1 cellular context compared by ENCODE assay signal in the genomic region with DNA sequence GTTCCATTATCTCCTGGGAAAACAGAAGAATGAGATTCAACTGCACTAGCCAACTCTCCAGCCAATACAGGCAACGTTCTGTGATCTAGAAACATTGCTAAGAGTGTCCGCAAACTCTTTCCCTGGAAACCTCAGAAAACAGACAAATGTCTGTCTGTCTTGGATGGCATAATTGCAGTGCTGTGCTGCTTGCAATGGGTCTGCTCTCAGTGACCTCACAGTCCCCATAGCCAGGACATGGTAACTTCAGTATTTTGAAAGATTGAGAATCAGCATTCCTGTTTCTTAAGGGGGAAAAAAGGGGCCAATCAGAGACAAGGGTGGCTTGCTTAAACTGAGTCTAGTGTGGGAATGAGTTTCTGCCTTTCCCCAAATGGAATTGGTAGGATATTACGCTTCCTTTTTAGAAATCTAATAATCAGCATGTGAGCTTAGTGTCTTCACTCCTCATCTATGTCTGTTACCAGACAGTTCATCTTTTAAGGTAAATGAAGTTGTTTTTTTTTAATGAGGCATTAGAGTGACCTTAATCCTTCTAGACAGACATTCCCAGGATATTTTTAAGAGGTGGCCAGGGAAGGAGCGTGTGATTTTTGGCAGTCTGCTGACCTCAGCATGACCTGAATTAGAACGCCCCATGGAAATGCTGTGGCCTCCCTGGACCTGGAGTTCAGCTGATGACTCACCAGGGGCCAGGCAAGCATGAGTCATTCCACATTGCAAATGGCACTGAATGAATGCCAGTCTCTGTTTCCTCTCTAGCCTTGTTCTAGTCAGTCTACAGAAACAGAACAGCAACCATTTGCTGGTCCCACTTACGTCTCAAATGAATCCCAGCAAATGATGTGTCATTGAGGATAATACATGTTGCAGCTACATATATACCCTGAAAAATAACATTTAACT.
TF ChIP-seq lines count a peak whose summit lies in the region.

No MANE protein-coding gene starts in this region.

TF ChIP-seq in K562, 482 proteins besides CTCF, POLR2A, EP300 and RAD21 (continued from another document and continues in another):
- TF ChIP-seq ZNF592 (IDR thresholded peaks at IDR 0.05), result peak; percentile 66; the same call in 1 of the 2 replicates
- TF ChIP-seq ZNF740 (CRISPR knock-in tag; IDR thresholded peaks at IDR 0.05), result no peak
- TF ChIP-seq ZNF740 (tag; IDR thresholded peaks at IDR 0.05), result no peak
- TF ChIP-seq ZNF830 (CRISPR knock-in tag; IDR thresholded peaks at IDR 0.05), result no peak
- TF ChIP-seq, protein P1, sequence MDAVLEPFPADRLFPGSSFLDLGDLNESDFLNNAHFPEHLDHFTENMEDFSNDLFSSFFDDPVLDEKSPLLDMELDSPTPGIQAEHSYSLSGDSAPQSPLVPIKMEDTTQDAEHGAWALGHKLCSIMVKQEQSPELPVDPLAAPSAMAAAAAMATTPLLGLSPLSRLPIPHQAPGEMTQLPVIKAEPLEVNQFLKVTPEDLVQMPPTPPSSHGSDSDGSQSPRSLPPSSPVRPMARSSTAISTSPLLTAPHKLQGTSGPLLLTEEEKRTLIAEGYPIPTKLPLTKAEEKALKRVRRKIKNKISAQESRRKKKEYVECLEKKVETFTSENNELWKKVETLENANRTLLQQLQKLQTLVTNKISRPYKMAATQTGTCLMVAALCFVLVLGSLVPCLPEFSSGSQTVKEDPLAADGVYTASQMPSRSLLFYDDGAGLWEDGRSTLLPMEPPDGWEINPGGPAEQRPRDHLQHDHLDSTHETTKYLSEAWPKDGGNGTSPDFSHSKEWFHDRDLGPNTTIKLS (IDR thresholded peaks at IDR 0.05; ENCODE audit: borderline replicate concordance, low read depth), result peak; percentile 28; the same call in 1 of the 2 replicates
- no peak for TF ChIP-seq E2F4 (CRISPR knock-in tag; IDR thresholded peaks at IDR 0.05; ENCODE audit: low read depth)
- TF ChIP-seq ZFP36 (IDR thresholded peaks at IDR 0.05; ENCODE audit: low read depth, low read length, partially characterized antibody), result peak; percentile 16
- peak; percentile 100 for TF ChIP-seq FOSL1 (tag; conservative IDR thresholded peaks at IDR 0.05)
- TF ChIP-seq ZNF696 (CRISPR knock-in tag; conservative IDR thresholded peaks at IDR 0.05), result no peak
- no peak for TF ChIP-seq ZNF444 (CRISPR knock-in tag; IDR thresholded peaks at IDR 0.05)
- TF ChIP-seq, protein P2, sequence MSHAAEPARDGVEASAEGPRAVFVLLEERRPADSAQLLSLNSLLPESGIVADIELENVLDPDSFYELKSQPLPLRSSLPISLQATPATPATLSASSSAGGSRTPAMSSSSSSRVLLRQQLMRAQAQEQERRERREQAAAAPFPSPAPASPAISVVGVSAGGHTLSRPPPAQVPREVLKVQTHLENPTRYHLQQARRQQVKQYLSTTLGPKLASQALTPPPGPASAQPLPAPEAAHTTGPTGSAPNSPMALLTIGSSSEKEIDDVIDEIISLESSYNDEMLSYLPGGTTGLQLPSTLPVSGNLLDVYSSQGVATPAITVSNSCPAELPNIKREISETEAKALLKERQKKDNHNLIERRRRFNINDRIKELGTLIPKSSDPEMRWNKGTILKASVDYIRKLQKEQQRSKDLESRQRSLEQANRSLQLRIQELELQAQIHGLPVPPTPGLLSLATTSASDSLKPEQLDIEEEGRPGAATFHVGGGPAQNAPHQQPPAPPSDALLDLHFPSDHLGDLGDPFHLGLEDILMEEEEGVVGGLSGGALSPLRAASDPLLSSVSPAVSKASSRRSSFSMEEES (CRISPR knock-in tag; IDR thresholded peaks at IDR 0.05), result no peak
- TF ChIP-seq PKNOX1 (IDR thresholded peaks at IDR 0.05), result no peak
- no peak for TF ChIP-seq XRCC4 (IDR thresholded peaks at IDR 0.05; ENCODE audit: extremely low read depth, insufficient read depth, insufficient read length)
- TF ChIP-seq ZNF354B (CRISPR knock-in tag; IDR thresholded peaks at IDR 0.05), result no peak
- TF ChIP-seq MTA3 (IDR thresholded peaks at IDR 0.05; ENCODE audit: borderline replicate concordance), result 0 out of 2 replicates have a peak, but pooled peaks have one; percentile 54
- TF ChIP-seq HDAC8 (tag; IDR thresholded peaks at IDR 0.05), result no peak
- TF ChIP-seq PHB2 (IDR thresholded peaks at IDR 0.05; ENCODE audit: low read depth), result no peak
- peak; percentile 83 for TF ChIP-seq FOS (IDR thresholded peaks at IDR 0.05; ENCODE audit: extremely low read depth, insufficient read length)
- no peak for TF ChIP-seq ZNF436 (CRISPR knock-in tag; IDR thresholded peaks at IDR 0.05)
- TF ChIP-seq, protein P3, sequence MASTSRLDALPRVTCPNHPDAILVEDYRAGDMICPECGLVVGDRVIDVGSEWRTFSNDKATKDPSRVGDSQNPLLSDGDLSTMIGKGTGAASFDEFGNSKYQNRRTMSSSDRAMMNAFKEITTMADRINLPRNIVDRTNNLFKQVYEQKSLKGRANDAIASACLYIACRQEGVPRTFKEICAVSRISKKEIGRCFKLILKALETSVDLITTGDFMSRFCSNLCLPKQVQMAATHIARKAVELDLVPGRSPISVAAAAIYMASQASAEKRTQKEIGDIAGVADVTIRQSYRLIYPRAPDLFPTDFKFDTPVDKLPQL (IDR thresholded peaks at IDR 0.05; ENCODE audit: extremely low read depth, insufficient read length), result no peak
- TF ChIP-seq U2AF1 (optimal IDR thresholded peaks at IDR 0.05; ENCODE audit: low read depth, low read length), result no peak
- no peak for TF ChIP-seq ATF1 (CRISPR knock-in tag; IDR thresholded peaks at IDR 0.05)
- no peak for TF ChIP-seq ATF1 (tag; IDR thresholded peaks at IDR 0.05)
- TF ChIP-seq ZBTB5 (IDR thresholded peaks at IDR 0.05), result no peak
- TF ChIP-seq RFX5 (IDR thresholded peaks at IDR 0.05; ENCODE audit: low read depth, low read length), result no peak
- TF ChIP-seq SMAD4 (CRISPR knock-in tag; conservative IDR thresholded peaks at IDR 0.05), result 0 out of 2 replicates have a peak, but pooled peaks have one; percentile 27
- TF ChIP-seq, protein P4, sequence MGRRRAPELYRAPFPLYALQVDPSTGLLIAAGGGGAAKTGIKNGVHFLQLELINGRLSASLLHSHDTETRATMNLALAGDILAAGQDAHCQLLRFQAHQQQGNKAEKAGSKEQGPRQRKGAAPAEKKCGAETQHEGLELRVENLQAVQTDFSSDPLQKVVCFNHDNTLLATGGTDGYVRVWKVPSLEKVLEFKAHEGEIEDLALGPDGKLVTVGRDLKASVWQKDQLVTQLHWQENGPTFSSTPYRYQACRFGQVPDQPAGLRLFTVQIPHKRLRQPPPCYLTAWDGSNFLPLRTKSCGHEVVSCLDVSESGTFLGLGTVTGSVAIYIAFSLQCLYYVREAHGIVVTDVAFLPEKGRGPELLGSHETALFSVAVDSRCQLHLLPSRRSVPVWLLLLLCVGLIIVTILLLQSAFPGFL (CRISPR knock-in tag; IDR thresholded peaks at IDR 0.05), result no peak
- TF ChIP-seq ASH1L (IDR thresholded peaks at IDR 0.05; ENCODE audit: borderline replicate concordance, low read depth, partially characterized antibody), result no peak
- TF ChIP-seq THAP12 (CRISPR knock-in tag; IDR thresholded peaks at IDR 0.05), result no peak
- TF ChIP-seq ATF7 (IDR thresholded peaks at IDR 0.05), result peak; percentile 68; the same call in 1 of the 2 replicates
- no peak for TF ChIP-seq CEBPZ (IDR thresholded peaks at IDR 0.05; ENCODE audit: borderline replicate concordance, low read depth, low read length)
